In genomic region chr18:79643049-79643765, GRCh38 we compare ENCODE assay signal across 13 cellular contexts. TPM values are rescaled to one million over a fixed set of nuclear protein-coding genes. Genes with fewer than 3 reads are reported as not detected.
A peak's percentile ranks its signal among the peaks of the same experiment; 100 is the strongest.
DNase-seq lines count a peak whose midpoint lies in the region; ATAC-seq and TF ChIP-seq lines count a peak whose summit lies in the region.
"Had no signal": no experiment of that assay in that cellular context is flagged by ENCODE, and none has a peak within 500 bp of the region (broad histone marks: within the 10 kb centered on the region; RNA-seq: fewer than 3 reads in every experiment).

No MANE protein-coding gene starts in this region.

- H3K27ac ChIP-seq in left lung (peak overlapping the region in 1 of 2 donors; percentile 50), dorsolateral prefrontal cortex (no peak overlapping the region)
- H3K27ac ChIP-seq: heart right ventricle, parathyroid adenoma, tibial nerve had no signal

- H3K4me1 ChIP-seq in left lung = peaks cover 3 to 24% of the 10 kb centered on the region in 2 donors
- H3K4me1 ChIP-seq: parathyroid adenoma had no signal

- H3K27me3 ChIP-seq in left lung (peaks cover 7 to 35% of the 10 kb centered on the region in 2 donors), dorsolateral prefrontal cortex (peaks cover 0 to 26% (median 10%) of the 10 kb centered on the region in 45 donors)

- H3K4me3 Mint-ChIP-seq in activated T-cell treated with anti-CD3 and anti-CD28 coated beads, Interleukin-2, amount 50 U/mL, for 72 hours = no peak overlapping the region
- H3K4me3 Mint-ChIP-seq in stimulated activated naive CD8-positive, alpha-beta T cell treated with anti-CD3 and anti-CD28 coated beads, Interleukin-15, amount 100 ng/mL, for 72 hours = peak overlapping the region in 1 of 2 donors; percentile 44
- H3K4me3 Mint-ChIP-seq: brain had no signal

- H3K4me3 ChIP-seq in left lung (no peak overlapping the region), dorsolateral prefrontal cortex (no peak overlapping the region)
- H3K4me3 ChIP-seq: tibial nerve had no signal

- TF ChIP-seq CTCF in left lung (IDR thresholded peaks at IDR 0.05) (no peak), dorsolateral prefrontal cortex (IDR thresholded peaks at IDR 0.05 in 54 of 56, conservative IDR thresholded peaks at IDR 0.05 in 2 of 56; ENCODE audit: low read depth in 1 of 56, partially characterized antibody in 56 of 56) (no peak)

- no peaks in the 10 kb centered on the region for H3K36me3 Mint-ChIP-seq in activated T-cell treated with anti-CD3 and anti-CD28 coated beads, Interleukin-2, amount 50 U/mL, for 72 hours (ENCODE audit: insufficient read depth in 2 of 2)
- H3K36me3 Mint-ChIP-seq: brain had no signal

- ATAC-seq in activated T-cell treated with anti-CD3 and anti-CD28 coated beads, Interleukin-2, amount 50 U/mL, for 72 hours (replicated peaks in 1 of 2) = no peak
- ATAC-seq in left lung = peak; percentile 22
- ATAC-seq in stimulated activated naive CD8-positive, alpha-beta T cell treated with anti-CD3 and anti-CD28 coated beads, Interleukin-15, amount 100 ng/mL, for 72 hours = peak; percentile 21

- H3K9me3 ChIP-seq in left lung = no peaks in the 10 kb centered on the region
- H3K9me3 ChIP-seq: heart right ventricle, tibial nerve had no signal

- H3K9me3 Mint-ChIP-seq in activated T-cell treated with anti-CD3 and anti-CD28 coated beads, Interleukin-2, amount 50 U/mL, for 72 hours = no peaks in the 10 kb centered on the region
- no peaks in the 10 kb centered on the region for H3K9me3 Mint-ChIP-seq in stimulated activated naive CD8-positive, alpha-beta T cell treated with anti-CD3 and anti-CD28 coated beads, Interleukin-15, amount 100 ng/mL, for 72 hours

- no peak overlapping the region for H3K27ac Mint-ChIP-seq in activated T-cell treated with anti-CD3 and anti-CD28 coated beads, Interleukin-2, amount 50 U/mL, for 72 hours
- no peak overlapping the region for H3K27ac Mint-ChIP-seq in stimulated activated naive CD8-positive, alpha-beta T cell treated with anti-CD3 and anti-CD28 coated beads, Interleukin-15, amount 100 ng/mL, for 72 hours

- intact Hi-C loops in left lung (cut with DNase I) = loop anchor here in 1 of 2 donors (10.0 kb wide), 1 partner anchor 258 kb away; no protein-coding TSS in a partner anchor
- intact Hi-C loops in dorsolateral prefrontal cortex (cut with DNase I) = loop anchor here in 1 of 2 donors (10.0 kb wide), 1 partner anchor 118 kb away; no protein-coding TSS in a partner anchor

- peaks cover 6% of the 10 kb centered on the region for H3K27me3 Mint-ChIP-seq in activated T-cell treated with anti-CD3 and anti-CD28 coated beads, Interleukin-2, amount 50 U/mL, for 72 hours (ENCODE audit: low read depth)
- peaks cover 10% of the 10 kb centered on the region for H3K27me3 Mint-ChIP-seq in stimulated activated naive CD8-positive, alpha-beta T cell treated with anti-CD3 and anti-CD28 coated beads, Interleukin-15, amount 100 ng/mL, for 72 hours

- H3K4me1 Mint-ChIP-seq in activated T-cell treated with anti-CD3 and anti-CD28 coated beads, Interleukin-2, amount 50 U/mL, for 72 hours (ENCODE audit: low read depth) = peaks cover 11% of the 10 kb centered on the region
- peaks cover 12% of the 10 kb centered on the region for H3K4me1 Mint-ChIP-seq in stimulated activated naive CD8-positive, alpha-beta T cell treated with anti-CD3 and anti-CD28 coated beads, Interleukin-15, amount 100 ng/mL, for 72 hours

- no peaks in the 10 kb centered on the region for H3K36me3 ChIP-seq in left lung
- H3K36me3 ChIP-seq: heart right ventricle, tibial nerve had no signal

- DNase-seq in activated T-cell treated with anti-CD3 and anti-CD28 coated beads, Interleukin-2, amount 50 U/mL, for 48 hours = peak; percentile 26 to 35
- no peak for DNase-seq in activated T-cell treated with anti-CD3 and anti-CD28 coated beads, Interleukin-2, amount 50 U/mL, for 72 hours
- DNase-seq in MV-4-11 (lab: John Stamatoyannopoulos, UW) (peak; percentile 18), left lung (peak in 1 of 2 donors; percentile 74), dorsolateral prefrontal cortex (no peak), NCI-H2196 (lab: John Stamatoyannopoulos, UW; ENCODE audit: unreplicated experiment) (no peak)
- peak in 1 of 2 donors; percentile 27 for DNase-seq in stimulated activated naive CD8-positive, alpha-beta T cell treated with anti-CD3 and anti-CD28 coated beads, Interleukin-15, amount 100 ng/mL, for 72 hours
- DNase-seq in stimulated activated CD4-positive, alpha-beta T cell treated with anti-CD3 and anti-CD28 coated beads, Interleukin-4, amount 100 ng/mL, for 24 hours = no peak
- DNase-seq: NCI-H446 treated with DMSO at 0.1 percent for 48 hours had no signal

RNA-seq across cellular contexts. Expression of gene CTDP1, which starts 36.4 kb away (rescaled TPM):
- 100 to 1,000 TPM in 1 of 2 donors, 10 to 100 TPM in 1; 30.1 to 103 TPM for total RNA-seq in activated T-cell treated with anti-CD3 and anti-CD28 coated beads, Interleukin-2, amount 50 U/mL, for 72 hours
- 10 to 100 TPM; 18.5 to 24.4 TPM for total RNA-seq in left lung
- 10 to 100 TPM; 12.4 to 26.2 (median 18.1) TPM for total RNA-seq in dorsolateral prefrontal cortex

Comparison
In these comparisons a context has a peak if more than half of its experiments do, and no peak if none do; other contexts are left out.
1. DNase-seq: peak in activated T-cell treated with anti-CD3 and anti-CD28 coated beads, Interleukin-2, amount 50 U/mL, for 48 hours (2 of 2) and MV-4-11 (single experiment); none in activated T-cell treated with anti-CD3 and anti-CD28 coated beads, Interleukin-2, amount 50 U/mL, for 72 hours (0 of 2), dorsolateral prefrontal cortex (0 of 10), NCI-H2196 (single experiment) and stimulated activated CD4-positive, alpha-beta T cell treated with anti-CD3 and anti-CD28 coated beads, Interleukin-4, amount 100 ng/mL, for 24 hours (single experiment).
2. ATAC-seq: peak in left lung (single experiment) and stimulated activated naive CD8-positive, alpha-beta T cell treated with anti-CD3 and anti-CD28 coated beads, Interleukin-15, amount 100 ng/mL, for 72 hours (single experiment); none in activated T-cell treated with anti-CD3 and anti-CD28 coated beads, Interleukin-2, amount 50 U/mL, for 72 hours (0 of 2).